ENCODE assay signal across 14 cellular contexts in genomic region chr15:59400103-59400813, GRCh38. TPM values are rescaled to one million over a fixed set of nuclear protein-coding genes. Genes with fewer than 3 reads are reported as not detected.
A peak's percentile ranks its signal among the peaks of the same experiment; 100 is the strongest.
DNase-seq lines count a peak whose midpoint lies in the region; ATAC-seq and TF ChIP-seq lines count a peak whose summit lies in the region.
"Had no signal": no experiment of that assay in that cellular context is flagged by ENCODE, and none has a peak within 500 bp of the region (broad histone marks: within the 10 kb centered on the region; RNA-seq: fewer than 3 reads in every experiment).

No MANE protein-coding gene starts in this region.

- H3K27me3 Mint-ChIP-seq in stimulated activated memory B cell treated with anti-CD40 and anti-IgM and Interleukin-4, amounts not matched to agents 10 μg/mL and 1 μg/mL and 100 μg/mL, for 72 hours = no peaks in the 10 kb centered on the region
- H3K27me3 Mint-ChIP-seq in T-helper 2 cell treated with Interferon-gamma antibody and Interleukin-4, amounts not matched to agents 5 μg/mL and 100 μg/mL, for 36 hours (ENCODE audit: low read depth) = peaks cover 33% of the 10 kb centered on the region

- no peak overlapping the region for H3K4me3 ChIP-seq in colonic mucosa
- H3K4me3 ChIP-seq: thoracic aorta had no signal

- no peaks in the 10 kb centered on the region for H3K36me3 ChIP-seq in colonic mucosa
- H3K36me3 ChIP-seq: thoracic aorta had no signal

- in situ Hi-C loops in G401 (cut with HindIII; ENCODE audit: low sequenced_read_pairs) = no loop called here

- DNase-seq in RWPE1 (ENCODE audit: low spot score) (no peak), colonic mucosa (no peak), G401 (ENCODE audit: low spot score) (no peak)
- DNase-seq in T-helper 2 cell treated with Interferon-gamma antibody and Interleukin-4, amounts not matched to agents 5 μg/mL and 100 μg/mL, for 36 hours (ENCODE audit: low spot score) = no peak
- DNase-seq: CD8-positive, alpha-beta T cell; kidney; naive thymus-derived CD4-positive, alpha-beta T cell; NCI-H1417; NCI-H524; Right ventricle myocardium superior had no signal

- H3K4me1 ChIP-seq in colonic mucosa = no peaks in the 10 kb centered on the region

- no peaks in the 10 kb centered on the region for H3K36me3 Mint-ChIP-seq in stimulated activated memory B cell treated with anti-CD40 and anti-IgM and Interleukin-4, amounts not matched to agents 10 μg/mL and 1 μg/mL and 100 μg/mL, for 72 hours
- H3K36me3 Mint-ChIP-seq in T-helper 2 cell treated with Interferon-gamma antibody and Interleukin-4, amounts not matched to agents 5 μg/mL and 100 μg/mL, for 36 hours (ENCODE audit: low read depth) = no peaks in the 10 kb centered on the region
- H3K36me3 Mint-ChIP-seq: CD8-positive, alpha-beta T cell; naive thymus-derived CD4-positive, alpha-beta T cell had no signal

- CTCF ChIA-PET in RWPE1 (lab: Yijun Ruan, JAX) = interaction anchor here (0.6 to 1.1 kb wide), 3 partner anchors 93 to 523 kb away, joined by 3 read pairs; no protein-coding TSS in a partner anchor

- intact Hi-C loops in colonic mucosa (cut with DNase I) = no loop called here

- TF ChIP-seq CTCF in RWPE1 (conservative IDR thresholded peaks at IDR 0.05; ENCODE audit: low read depth) (no peak), colonic mucosa (IDR thresholded peaks at IDR 0.05) (no peak)

- peak overlapping the region; percentile 61 for H3K4me3 Mint-ChIP-seq in stimulated activated memory B cell treated with anti-CD40 and anti-IgM and Interleukin-4, amounts not matched to agents 10 μg/mL and 1 μg/mL and 100 μg/mL, for 72 hours
- no peak overlapping the region for H3K4me3 Mint-ChIP-seq in T-helper 2 cell treated with Interferon-gamma antibody and Interleukin-4, amounts not matched to agents 5 μg/mL and 100 μg/mL, for 36 hours
- H3K4me3 Mint-ChIP-seq: CD8-positive, alpha-beta T cell; naive thymus-derived CD4-positive, alpha-beta T cell had no signal

- H3K4me1 Mint-ChIP-seq in stimulated activated memory B cell treated with anti-CD40 and anti-IgM and Interleukin-4, amounts not matched to agents 10 μg/mL and 1 μg/mL and 100 μg/mL, for 72 hours = peaks cover 70% of the 10 kb centered on the region
- peaks cover 10% of the 10 kb centered on the region for H3K4me1 Mint-ChIP-seq in T-helper 2 cell treated with Interferon-gamma antibody and Interleukin-4, amounts not matched to agents 5 μg/mL and 100 μg/mL, for 36 hours (ENCODE audit: low read depth)

- no peaks in the 10 kb centered on the region for H3K27me3 ChIP-seq in colonic mucosa

- no peaks in the 10 kb centered on the region for H3K9me3 ChIP-seq in colonic mucosa
- H3K9me3 ChIP-seq: thoracic aorta had no signal

- TF ChIP-seq POLR2A in GM19193 (IDR thresholded peaks at IDR 0.05; ENCODE audit: extremely low read depth, insufficient read depth, insufficient read length) = peak; percentile 10

- POLR2A ChIA-PET in RWPE1 (lab: Yijun Ruan, JAX; ENCODE audit: low non-redundant PET) = no interaction called here

- no peaks in the 10 kb centered on the region for H3K9me3 Mint-ChIP-seq in stimulated activated memory B cell treated with anti-CD40 and anti-IgM and Interleukin-4, amounts not matched to agents 10 μg/mL and 1 μg/mL and 100 μg/mL, for 72 hours
- H3K9me3 Mint-ChIP-seq in T-helper 2 cell treated with Interferon-gamma antibody and Interleukin-4, amounts not matched to agents 5 μg/mL and 100 μg/mL, for 36 hours = no peaks in the 10 kb centered on the region
- H3K9me3 Mint-ChIP-seq: CD8-positive, alpha-beta T cell; naive thymus-derived CD4-positive, alpha-beta T cell had no signal

- peak overlapping the region; percentile 74 for H3K27ac Mint-ChIP-seq in stimulated activated memory B cell treated with anti-CD40 and anti-IgM and Interleukin-4, amounts not matched to agents 10 μg/mL and 1 μg/mL and 100 μg/mL, for 72 hours
- H3K27ac Mint-ChIP-seq in T-helper 2 cell treated with Interferon-gamma antibody and Interleukin-4, amounts not matched to agents 5 μg/mL and 100 μg/mL, for 36 hours = no peak overlapping the region
- H3K27ac Mint-ChIP-seq: CD8-positive, alpha-beta T cell; naive thymus-derived CD4-positive, alpha-beta T cell had no signal

- H3K9ac ChIP-seq in colonic mucosa (ENCODE audit: low read depth in 2 of 2, low read length in 2 of 2) = no peak overlapping the region

- ATAC-seq in HG02884 (IDR thresholded peaks at IDR 0.05; ENCODE audit: unreplicated experiment) = peak; percentile 32
- peak; percentile 63 for ATAC-seq in stimulated activated memory B cell treated with anti-CD40 and anti-IgM and Interleukin-4, amounts not matched to agents 10 μg/mL and 1 μg/mL and 100 μg/mL, for 72 hours
- ATAC-seq: CD8-positive, alpha-beta T cell had no signal

- H3K27ac ChIP-seq in RWPE1 = 0 out of 2 replicates have a peak overlapping the region, but pooled peaks have one; percentile 17
- H3K27ac ChIP-seq in colonic mucosa = no peak overlapping the region
- H3K27ac ChIP-seq: thoracic aorta had no signal

RNA-seq across cellular contexts. Expression of gene MYO1E, which starts 27.6 kb away (rescaled TPM):
- 100 to 1,000 TPM; 252 to 329 TPM for total RNA-seq in colonic mucosa
- total RNA-seq in G401 (2014; rRNA removed; shearing (Covaris generic)) = 3.6 and 16.9 TPM in 2 replicates

RNA-seq across cellular contexts. Expression of gene FAM81A, which starts 37.7 kb away (rescaled TPM):
- 10 to 100 TPM in 1 of 2 donors, 1 to 10 TPM in 1; 6.4 to 18.8 TPM for total RNA-seq in colonic mucosa
- not detected in 2 replicates for total RNA-seq in G401 (2014; rRNA removed; shearing (Covaris generic))
- total RNA-seq: CD8-positive, alpha-beta T cell had no signal

Comparison
In these comparisons a context has a peak if more than half of its experiments do, and no peak if none do; other contexts are left out.
1. RNA of gene MYO1E, which starts 27.6 kb away (total RNA-seq): 252 to 329 TPM in colonic mucosa; 3.6 to 16.9 TPM in G401; every median in the first group is over 10 times any median in the second.